14 cellular contexts compared by ENCODE assay signal in the genomic region with DNA sequence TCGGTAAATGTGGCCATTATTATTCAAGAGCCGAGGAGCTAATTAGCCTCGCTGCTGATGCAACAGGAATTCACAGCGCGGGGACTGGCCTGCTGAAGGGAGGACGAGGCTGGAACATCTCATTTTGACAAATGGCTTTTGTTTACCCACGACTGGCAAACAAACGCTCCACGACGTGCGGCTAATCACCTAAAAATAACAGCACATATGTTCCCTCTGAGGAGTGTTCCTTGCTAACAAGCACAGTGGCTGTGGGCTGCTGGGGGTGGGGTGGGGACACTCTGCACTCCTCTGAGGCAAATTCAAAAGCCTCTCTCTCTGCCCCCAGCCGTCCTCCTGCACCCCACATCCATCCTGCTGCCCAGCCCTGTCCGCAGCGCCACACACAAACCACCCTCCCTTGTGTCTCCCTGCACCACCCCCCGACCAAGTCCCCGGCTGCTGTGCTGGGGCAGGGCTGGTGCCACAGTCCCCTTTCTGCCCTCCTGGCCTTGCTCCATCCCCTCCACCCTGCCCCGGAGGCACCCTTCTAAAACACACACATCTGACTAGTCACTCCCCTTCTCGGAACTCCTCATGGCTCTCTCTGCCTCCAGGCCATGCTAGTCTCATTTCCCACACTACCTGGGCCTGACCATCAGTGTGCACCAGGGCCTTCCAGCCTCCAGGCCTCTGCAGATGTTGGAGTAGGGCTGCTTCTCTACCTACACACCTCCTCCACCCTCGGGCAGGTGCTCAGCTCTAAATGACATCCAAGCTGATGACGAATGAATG. TPM values are rescaled to one million over a fixed set of nuclear protein-coding genes. Genes with fewer than 3 reads are reported as not detected.
"Had no signal": no experiment of that assay in that cellular context is flagged by ENCODE, and none has a peak within 500 bp of the region (broad histone marks: within the 10 kb centered on the region; RNA-seq: fewer than 3 reads in every experiment).

No MANE protein-coding gene starts in this region.

RNA-seq across cellular contexts. Expression of a gene that starts 37.0 kb away (rescaled TPM):
- total RNA-seq: activated CD4-positive, alpha-beta T cell treated with anti-CD3 and anti-CD28 coated beads, Interleukin-2, amount 10 ng/mL, durations not matched to agents 7 days and 5 days; activated CD8-positive, alpha-beta memory T cell treated with anti-CD3 and anti-CD28 coated beads for 36 hours; activated T-helper 17 cell treated with anti-CD3 and anti-CD28 coated beads, Interleukin-2, amount 50 U/mL, for 72 hours; breast epithelium; chondrocyte; dermis blood vessel endothelial cell; epithelial cell of proximal tubule; glomerular endothelial cell; lung microvascular endothelial cell; mononuclear cell; naive thymus-derived CD4-positive, alpha-beta T cell; pulmonary artery endothelial cell; SK-MEL-5 had no signal
- polyA plus RNA-seq: immature natural killer cell; naive thymus-derived CD4-positive, alpha-beta T cell had no signal
